ENCODE assay signal across 11 cellular contexts in genomic region chr6:40148882-40149573, GRCh38.
DNase-seq lines count a peak whose midpoint lies in the region; ATAC-seq and TF ChIP-seq lines count a peak whose summit lies in the region.
"Had no signal": no experiment of that assay in that cellular context is flagged by ENCODE, and none has a peak within 500 bp of the region (broad histone marks: within the 10 kb centered on the region; RNA-seq: fewer than 3 reads in every experiment).

No MANE protein-coding gene starts in this region.

- H4K20me1 ChIP-seq in GM23338 (replicated peaks; ENCODE audit: insufficient read depth) = no peaks in the 10 kb centered on the region

- H3K27ac ChIP-seq in brain microvascular endothelial cell (no peak overlapping the region), GM23338 (ENCODE audit: low read depth) (no peak overlapping the region)

- H3K27ac Mint-ChIP-seq in memory B cell (peak overlapping the region; percentile 2), GM23338 (no peak overlapping the region)
- H3K27ac Mint-ChIP-seq: progenitor cell of endocrine pancreas had no signal

- DNase-seq in memory B cell (ENCODE audit: low spot score in 2 of 2) (peak; percentile 16 to 58), brain microvascular endothelial cell (no peak), activated gamma-delta T cell (lab: John Stamatoyannopoulos, UW) (no peak), GM23338 (ENCODE audit: low spot score) (no peak), NCI-H1694 (lab: John Stamatoyannopoulos, UW) (no peak)
- DNase-seq: amygdala, kidney glomerular epithelial cell had no signal

- H3K9me3 Mint-ChIP-seq in memory B cell (peaks cover 2% of the 10 kb centered on the region), GM23338 (no peaks in the 10 kb centered on the region)

- peaks cover 1% of the 10 kb centered on the region for H3K36me3 Mint-ChIP-seq in memory B cell
- no peaks in the 10 kb centered on the region for H3K36me3 Mint-ChIP-seq in GM23338 (ENCODE audit: low read depth)

- H3F3A ChIP-seq in GM23338 (replicated peaks; ENCODE audit: low read depth) = no peaks in the 10 kb centered on the region

- no peak overlapping the region for H2AFZ ChIP-seq in GM23338

- H3K27me3 Mint-ChIP-seq in memory B cell = no peaks in the 10 kb centered on the region
- no peaks in the 10 kb centered on the region for H3K27me3 Mint-ChIP-seq in GM23338 (ENCODE audit: insufficient read depth, low read depth, poor library complexity)

- H3K4me1 Mint-ChIP-seq in memory B cell = peaks cover 33% of the 10 kb centered on the region
- no peaks in the 10 kb centered on the region for H3K4me1 Mint-ChIP-seq in GM23338

- ATAC-seq in GM19023 (IDR thresholded peaks at IDR 0.05; ENCODE audit: unreplicated experiment) (peak; percentile 96), HG02588 (IDR thresholded peaks at IDR 0.05; ENCODE audit: unreplicated experiment) (peak; percentile 98), HG03457 (IDR thresholded peaks at IDR 0.05; ENCODE audit: unreplicated experiment) (peak; percentile 97), memory B cell (ENCODE audit: low read depth) (peak; percentile 99), GM23338 (no peak)

- H3K9me2 ChIP-seq in GM23338 (ENCODE audit: insufficient read depth) = peaks cover 16% of the 10 kb centered on the region

- no peak overlapping the region for H3K4me3 ChIP-seq in brain microvascular endothelial cell (ENCODE audit: low read depth, low read length)
- no peak overlapping the region for H3K4me3 ChIP-seq in GM23338

- H3K79me2 ChIP-seq in GM23338 (replicated peaks; ENCODE audit: insufficient read depth) = no peaks in the 10 kb centered on the region

- in situ Hi-C loops in brain microvascular endothelial cell (cut with HindIII; ENCODE audit: low pct_ligation_motif_present, low sequenced_read_pairs) = no loop called here

- no peaks in the 10 kb centered on the region for H3K4me1 ChIP-seq in GM23338 (ENCODE audit: insufficient read depth)

- H3K27me3 ChIP-seq in brain microvascular endothelial cell (replicated peaks) (no peaks in the 10 kb centered on the region), GM23338 (ENCODE audit: insufficient read depth) (no peaks in the 10 kb centered on the region)

- H3K36me3 ChIP-seq in brain microvascular endothelial cell (replicated peaks) = no peaks in the 10 kb centered on the region
- H3K36me3 ChIP-seq in GM23338 (ENCODE audit: insufficient read depth) = no peaks in the 10 kb centered on the region

- no peak for TF ChIP-seq CTCF in brain microvascular endothelial cell (IDR thresholded peaks at IDR 0.05; ENCODE audit: low read depth, low read length, missing control alignments)
- TF ChIP-seq CTCF in GM23338 (conservative IDR thresholded peaks at IDR 0.05; ENCODE audit: low read depth in 2 of 2) = no peak

- H3K4me3 Mint-ChIP-seq in memory B cell (no peak overlapping the region), GM23338 (no peak overlapping the region)

- H3K4me2 ChIP-seq in GM23338 = no peak overlapping the region

TF ChIP-seq in GM23338, 12 proteins besides CTCF, POLR2A, EP300 and RAD21:
- no peak for TF ChIP-seq EZH2phosphoT487 (IDR thresholded peaks at IDR 0.05; ENCODE audit: unreplicated experiment)
- no peak for TF ChIP-seq EZH2 (IDR thresholded peaks at IDR 0.05; ENCODE audit: low read depth, unreplicated experiment)
- no peak for TF ChIP-seq ETS1 (IDR thresholded peaks at IDR 0.05)
- TF ChIP-seq STAT1 (IDR thresholded peaks at IDR 0.05; ENCODE audit: unreplicated experiment) = no peak
- no peak for TF ChIP-seq ZNF462 (CRISPR knock-in tag; IDR thresholded peaks at IDR 0.05)
- no peak for TF ChIP-seq ZNF114 (CRISPR knock-in tag; IDR thresholded peaks at IDR 0.05)

Comparison
In these comparisons a context has a peak if more than half of its experiments do, and no peak if none do; other contexts are left out.
1. DNase-seq: peak in memory B cell (2 of 2); none in brain microvascular endothelial cell (single experiment), activated gamma-delta T cell (single experiment), GM23338 (single experiment) and NCI-H1694 (single experiment).